Comparison of ENCODE assay signal across 13 cellular contexts in genomic region chr1:26950602-26951001, GRCh38. TPM values are rescaled to one million over a fixed set of nuclear protein-coding genes. Genes with fewer than 3 reads are reported as not detected.
DNase-seq lines count a peak whose midpoint lies in the region; ATAC-seq, FAIRE-seq and TF ChIP-seq lines count a peak whose summit lies in the region.
"Had no signal": no experiment of that assay in that cellular context is flagged by ENCODE, and none has a peak within 500 bp of the region (broad histone marks: within the 10 kb centered on the region; RNA-seq: fewer than 3 reads in every experiment).

No MANE protein-coding gene starts in this region.

- H3K79me1 ChIP-seq in neuronal stem cell (ENCODE audit: low read depth, low read length), result no peaks in the 10 kb centered on the region

- TF ChIP-seq RAD21 in HCT116 (IDR thresholded peaks at IDR 0.05; ENCODE audit: low read depth), result no peak
- TF ChIP-seq RAD21 in K562 (CRISPR knock-in tag; conservative IDR thresholded peaks at IDR 0.05 in 1 of 2, IDR thresholded peaks at IDR 0.05 in 1 of 2), result no peak

- in situ Hi-C loops in K562 (cut with MboI), result no loop called here
- in situ Hi-C loops in HAP-1 (cut with MboI; ENCODE audit: low sequenced_read_pairs), result no loop called here

- H3K36me3 ChIP-seq in HCT116 (ENCODE audit: control insufficient read depth in 1 of 2, insufficient read depth in 2 of 2, low read length in 2 of 2), result peaks cover 15 to 30% of the 10 kb centered on the region in 2 experiments; a peak in 3 of 4 replicates
- peaks cover 18% of the 10 kb centered on the region; the same call in 2 of the 3 replicates for H3K36me3 ChIP-seq in K562 (ENCODE audit: control insufficient read depth, insufficient read depth, low read length)
- H3K36me3 ChIP-seq in neuronal stem cell (replicated peaks in 1 of 2; ENCODE audit: control insufficient read depth in 2 of 2, insufficient read depth in 2 of 2, low read length in 2 of 2), result peaks cover 12 to 16% of the 10 kb centered on the region in 2 donors
- H3K36me3 ChIP-seq in HAP-1 (replicated peaks), result peaks cover 14% of the 10 kb centered on the region

- H3K4me2 ChIP-seq in HCT116 (ENCODE audit: low read length) (0 out of 2 replicates have a peak overlapping the region, but pooled peaks have one; percentile 23), K562 (ENCODE audit: insufficient read depth, low read length) (peak overlapping the region; percentile 17; the same call in 1 of the 2 replicates), neuronal stem cell (ENCODE audit: insufficient read depth, low read length, poor library complexity, severe bottlenecking) (no peak overlapping the region)

- H3K4me1 ChIP-seq in HCT116 (ENCODE audit: control insufficient read depth in 1 of 2, insufficient read depth in 2 of 2, low read length in 2 of 2), result peaks cover 9 to 20% of the 10 kb centered on the region in 2 experiments
- H3K4me1 ChIP-seq in K562 (replicated peaks in 1 of 2; ENCODE audit: control insufficient read depth in 2 of 2, insufficient read depth in 2 of 2, low read length in 2 of 2), result peaks cover 22 to 32% of the 10 kb centered on the region in 2 experiments; a peak in 4 of 5 replicates
- H3K4me1 ChIP-seq in neuronal stem cell (ENCODE audit: control insufficient read depth in 2 of 2, insufficient read depth in 1 of 2, low read depth in 1 of 2, low read length in 2 of 2), result no peaks in the 10 kb centered on the region
- H3K4me1 ChIP-seq in HAP-1, result no peaks in the 10 kb centered on the region
- H3K4me1 ChIP-seq: Caco-2 had no signal

- H4K8ac ChIP-seq in neuronal stem cell (ENCODE audit: low read depth, low read length), result no peak overlapping the region

- POLR2A ChIA-PET in HCT116 (lab: Charles Lee) (no interaction called here), K562 (lab: Yijun Ruan, JAX) (interaction anchor here (0.5 to 1.5 kb wide), 9 partner anchors 9 to 256 kb away, joined by 3 to 6 read pairs (median 3); no protein-coding TSS in a partner anchor)

- CTCF ChIA-PET in HCT116 (lab: Charles Lee), result no interaction called here
- CTCF ChIA-PET in K562 (lab: Yijun Ruan, JAX; ENCODE audit: low intra/inter-chr PET ratio), result interaction anchor here (0.6 kb wide), 1 partner anchor 158 kb away, joined by 3 read pairs; no protein-coding TSS in a partner anchor

- no TSS peak for BruUV-seq in HCT116 (replicated peaks; lab: Mats Ljungman, UMichigan)
- no TSS peak for BruUV-seq in K562 (replicated peaks; lab: Mats Ljungman, UMichigan)

- no peak for TF ChIP-seq CTCF in HCT116 (IDR thresholded peaks at IDR 0.05 in 2 of 3, conservative IDR thresholded peaks at IDR 0.05 in 1 of 3; ENCODE audit: borderline replicate concordance in 1 of 3, insufficient read depth in 1 of 3, low read depth in 2 of 3, low read length in 2 of 3)
- TF ChIP-seq CTCF in K562 (IDR thresholded peaks at IDR 0.05 in 2 of 3, conservative IDR thresholded peaks at IDR 0.05 in 1 of 3; ENCODE audit: insufficient read depth in 2 of 3, low read depth in 1 of 3, low read length in 3 of 3), result no peak

- ATAC-seq in HCT116, result no peak
- ATAC-seq in K562, result peak; percentile 84
- no peak for ATAC-seq in GM18868 (IDR thresholded peaks at IDR 0.05; ENCODE audit: unreplicated experiment)

- no peaks in the 10 kb centered on the region for H4K20me1 ChIP-seq in HCT116 (ENCODE audit: insufficient read depth)
- no peaks in the 10 kb centered on the region for H4K20me1 ChIP-seq in K562 (replicated peaks; ENCODE audit: control insufficient read depth, insufficient read depth, low read length)

- FAIRE-seq in K562 (lab: Jason Lieb, UNC), result peak; percentile 73

- H3K27me3 ChIP-seq in HCT116 (ENCODE audit: insufficient read depth, low read length) (no peaks in the 10 kb centered on the region), K562 (ENCODE audit: control insufficient read depth in 2 of 2, insufficient read depth in 2 of 2, low read length in 2 of 2) (no peaks in the 10 kb centered on the region), neuronal stem cell (ENCODE audit: control insufficient read depth in 3 of 3, insufficient read depth in 3 of 3, low read depth in 1 of 3, low read length in 3 of 3) (no peaks in the 10 kb centered on the region), HAP-1 (ENCODE audit: low read depth) (peaks cover 5% of the 10 kb centered on the region; the same call in 1 of the 2 replicates)

- peak; percentile 23 for DNase-seq in AG20443 (ENCODE audit: low spot score)
- DNase-seq in HCT116 (ENCODE audit: low read depth, low spot score), result no peak
- DNase-seq in K562 (ENCODE audit: extremely low read depth in 1 of 4, low spot score in 3 of 4), result peak; percentile 53 to 72 (median 65)
- no peak for DNase-seq in neuronal stem cell (ENCODE audit: low spot score)
- DNase-seq in HAP-1 (ENCODE audit: low spot score in 2 of 2), result no peak
- no peak for DNase-seq in NCI-H2081 (lab: John Stamatoyannopoulos, UW)
- no peak for DNase-seq in islet precursor cell
- DNase-seq: Caco-2, KBM-7, NCI-H1092 treated with DMSO at 0.1 percent for 48 hours, NCI-H524 had no signal

- H3K9ac ChIP-seq in HCT116 (ENCODE audit: low read length), result no peak overlapping the region
- H3K9ac ChIP-seq in K562 (ENCODE audit: insufficient read depth in 1 of 2, low read depth in 2 of 2, low read length in 2 of 2), result no peak overlapping the region
- H3K9ac ChIP-seq in neuronal stem cell (ENCODE audit: low read depth, low read length, poor library complexity), result no peak overlapping the region

- no peak overlapping the region for H2AK5ac ChIP-seq in neuronal stem cell (ENCODE audit: low read depth, low read length)

- intact Hi-C loops in HCT116 (cut with micrococcal nuclease), result no loop called here
- intact Hi-C loops in K562 (cut with micrococcal nuclease), result no loop called here

- H3K79me2 ChIP-seq in HCT116 (ENCODE audit: insufficient read depth, low read length) (peaks cover 3% of the 10 kb centered on the region; the same call in 1 of the 2 replicates), K562 (ENCODE audit: control insufficient read depth, insufficient read depth, low read length) (no peaks in the 10 kb centered on the region)

- H2AFZ ChIP-seq in HCT116 (ENCODE audit: low read depth, low read length, poor library complexity, severe bottlenecking) (no peak overlapping the region), K562 (ENCODE audit: low read depth, low read length) (peak overlapping the region; percentile 42), neuronal stem cell (ENCODE audit: low read length) (no peak overlapping the region)

- TF ChIP-seq POLR2A in HCT116 (IDR thresholded peaks at IDR 0.05; ENCODE audit: borderline replicate concordance, extremely low read depth, insufficient read depth, insufficient read length) (no peak), K562 (conservative IDR thresholded peaks at IDR 0.05) (no peak)

- RAD21 ChIA-PET in HCT116 (lab: Charles Lee; ENCODE audit: low non-redundant PET in 1 of 2, low total read pairs in 2 of 2, uncharacterized antibody in 2 of 2, unreplicated experiment in 2 of 2), result no interaction called here

- no peaks in the 10 kb centered on the region for H3K9me3 ChIP-seq in HCT116 (ENCODE audit: control insufficient read depth in 1 of 2, insufficient read depth in 1 of 2, low read depth in 1 of 2, low read length in 2 of 2)
- H3K9me3 ChIP-seq in K562 (replicated peaks; ENCODE audit: control insufficient read depth, insufficient read depth, low read depth, low read length), result no peaks in the 10 kb centered on the region; the same call in 1 of the 2 replicates
- peaks cover 0 to 4% of the 10 kb centered on the region in 2 donors for H3K9me3 ChIP-seq in neuronal stem cell (replicated peaks in 1 of 2; ENCODE audit: control insufficient read depth in 2 of 2, insufficient read depth in 1 of 2, low read depth in 1 of 2, low read length in 2 of 2)
- H3K9me3 ChIP-seq in HAP-1, result no peaks in the 10 kb centered on the region
- H3K9me3 ChIP-seq: Caco-2 had no signal

- no peak overlapping the region for H2BK12ac ChIP-seq in neuronal stem cell (ENCODE audit: low read length)

- peak overlapping the region; percentile 83 for H3K23ac ChIP-seq in neuronal stem cell (ENCODE audit: low read depth, low read length, poor library complexity)

- no peak for TF ChIP-seq EP300 in K562 (IDR thresholded peaks at IDR 0.05; ENCODE audit: low read length)

- no peak overlapping the region for H3K4me3 ChIP-seq in HCT116 (replicated peaks in 1 of 2; ENCODE audit: low read depth in 1 of 2, low read length in 2 of 2)
- H3K4me3 ChIP-seq in K562, result no peak overlapping the region
- no peak overlapping the region for H3K4me3 ChIP-seq in neuronal stem cell (ENCODE audit: low read length in 2 of 2)
- no peak overlapping the region for H3K4me3 ChIP-seq in HAP-1

- no peak overlapping the region for H2BK120ac ChIP-seq in neuronal stem cell (ENCODE audit: low read depth, low read length)

- no peak overlapping the region for H3K4ac ChIP-seq in neuronal stem cell (ENCODE audit: low read length)

- no peak overlapping the region; the same call in 1 of the 2 replicates for H3K27ac ChIP-seq in HCT116 (ENCODE audit: low read depth, low read length)
- no peak overlapping the region; the same call in 2 of the 3 replicates for H3K27ac ChIP-seq in K562 (ENCODE audit: extremely low read depth, low read depth, low read length)
- no peak overlapping the region for H3K27ac ChIP-seq in neuronal stem cell (replicated peaks; ENCODE audit: low read length)

- no peaks in the 10 kb centered on the region for H3K9me2 ChIP-seq in HCT116 (ENCODE audit: insufficient read depth)

- H3K9me1 ChIP-seq in K562 (ENCODE audit: control insufficient read depth, insufficient read depth, low read length), result peaks cover 4% of the 10 kb centered on the region

- H4K91ac ChIP-seq in neuronal stem cell (ENCODE audit: low read depth, low read length, poor library complexity), result no peak overlapping the region

- H3K14ac ChIP-seq in neuronal stem cell (ENCODE audit: low read length), result no peak overlapping the region

- H2BK15ac ChIP-seq in neuronal stem cell (ENCODE audit: low read length), result no peak overlapping the region

- no peak overlapping the region for H3K18ac ChIP-seq in neuronal stem cell (ENCODE audit: low read length)

- H2BK5ac ChIP-seq in neuronal stem cell (ENCODE audit: low read length), result no peak overlapping the region

- 11% methylated on average over 8 of the region's 8 CpGs for WGBS in K562 (ENCODE audit: insufficient coverage, low coverage, missing lambda C conversion rate)
- no CpG with 5 or more reads among the region's 8 CpGs for WGBS in neuronal stem cell (ENCODE audit: extremely low coverage in 2 of 2, insufficient read length in 2 of 2, insufficient replicate concordance in 1 of 2), 2 donors

RNA-seq across cellular contexts. Expression of gene KDF1, which starts 9.7 kb away (rescaled TPM):
- total RNA-seq in HCT116 (2021; ENCODE audit: unreplicated experiment) (23.0 TPM), K562 (2014; rRNA removed) (0.73 and 2.6 TPM in 2 replicates), K562 (2014; rRNA removed; fragmentation: Illumina TruSeq; extraction: Trizol) (0.62 and 0.73 TPM in 2 replicates), K562 (2015; rRNA removed; fragmentation: Illumina TruSeq; extraction: Trizol) (0.53 and 0.83 TPM in 2 replicates), K562 (2021) (1.9 and 2.4 TPM in 2 replicates)
- 27.4 and 29.6 TPM in 2 replicates for polyA plus RNA-seq in HCT116 (2012)
- 1.2 and 3.2 TPM in 2 replicates for total RNA-seq in K562 (2011; cell fraction: chromatin; rRNA removed; ENCODE audit: low replicate concordance)
- total RNA-seq in K562 (2011; cell fraction: nucleolus; rRNA removed), result 2.0 and 2.1 TPM in 2 replicates
- 1.5 and 1.8 TPM in 2 replicates for total RNA-seq in K562 (2011; cell fraction: nucleoplasm; rRNA removed)
- polyA plus RNA-seq in K562 (2011; rRNA removed) (1.4 and 4.8 TPM in 2 replicates), K562 (2014; fragmentation: Illumina TruSeq; extraction: Trizol) (1.3 and 1.9 TPM in 2 replicates), K562 (2014; fragmentation: Nextera tagmentation; extraction: Ambion mirVana) (under 1 TPM; 0.38 to 0.48 TPM), K562 (2014; rRNA removed) (1.0 and 1.3 TPM in 2 replicates)
- polyA plus RNA-seq in K562 (2011; cell fraction: cytosol; rRNA removed), result 4.7 and 4.9 TPM in 2 replicates
- 3.2 and 3.7 TPM in 2 replicates for polyA plus RNA-seq in K562 (2011; cell fraction: nucleus; rRNA removed)
- polyA plus RNA-seq in K562 (2012), result 1.2 and 3.1 TPM in 2 replicates
- 2.2 and 4.5 TPM in 2 replicates for polyA minus RNA-seq in K562 (2011; rRNA and poly(A)+ RNA removed)
- polyA minus RNA-seq in K562 (2011; cell fraction: cytosol; rRNA and poly(A)+ RNA removed), result 2.3 and 3.9 TPM in 2 replicates
- 0.81 and 1.4 TPM in 2 replicates for polyA minus RNA-seq in K562 (2011; cell fraction: nucleus; rRNA and poly(A)+ RNA removed)
- 0.04 TPM for polyA plus RNA-seq in neuronal stem cell (2013, experiment 1 of 2)
- polyA plus RNA-seq in neuronal stem cell (2013, experiment 2 of 2), result 0.03 TPM
- total RNA-seq: A673 had no signal

RNA-seq across cellular contexts. Expression of gene NUDC, which starts 29.1 kb away (rescaled TPM):
- total RNA-seq in HCT116 (2021; ENCODE audit: unreplicated experiment) (119 TPM), K562 (2014; rRNA removed) (234 and 265 TPM in 2 replicates), K562 (2014; rRNA removed; fragmentation: Illumina TruSeq; extraction: Trizol) (83.1 and 86.9 TPM in 2 replicates), K562 (2015; rRNA removed; fragmentation: Illumina TruSeq; extraction: Trizol) (156 and 157 TPM in 2 replicates), K562 (2021) (160 and 170 TPM in 2 replicates)
- 105 and 121 TPM in 2 replicates for polyA plus RNA-seq in HCT116 (2012)
- 70.9 and 112 TPM in 2 replicates for total RNA-seq in K562 (2011; cell fraction: chromatin; rRNA removed; ENCODE audit: low replicate concordance)
- 73.0 and 85.1 TPM in 2 replicates for total RNA-seq in K562 (2011; cell fraction: nucleolus; rRNA removed)
- total RNA-seq in K562 (2011; cell fraction: nucleoplasm; rRNA removed), result 71.2 and 76.6 TPM in 2 replicates
- polyA plus RNA-seq in K562 (2011; rRNA removed) (42.5 and 59.7 TPM in 2 replicates), K562 (2014; fragmentation: Illumina TruSeq; extraction: Trizol) (202 and 219 TPM in 2 replicates), K562 (2014; fragmentation: Nextera tagmentation; extraction: Ambion mirVana) (10 to 100 TPM in 1 of 2 experiments, 1 to 10 TPM in 1; 9.8 to 18.1 TPM), K562 (2014; rRNA removed) (126 and 149 TPM in 2 replicates)
- polyA plus RNA-seq in K562 (2011; cell fraction: cytosol; rRNA removed), result 49.6 and 54.7 TPM in 2 replicates
- polyA plus RNA-seq in K562 (2011; cell fraction: nucleus; rRNA removed), result 56.8 and 59.7 TPM in 2 replicates
- 171 and 247 TPM in 2 replicates for polyA plus RNA-seq in K562 (2012)
- polyA minus RNA-seq in K562 (2011; rRNA and poly(A)+ RNA removed), result 42.3 and 52.0 TPM in 2 replicates
- 79.7 and 80.2 TPM in 2 replicates for polyA minus RNA-seq in K562 (2011; cell fraction: cytosol; rRNA and poly(A)+ RNA removed)
- 19.4 and 28.9 TPM in 2 replicates for polyA minus RNA-seq in K562 (2011; cell fraction: nucleus; rRNA and poly(A)+ RNA removed)
- polyA plus RNA-seq in neuronal stem cell (2013, experiment 1 of 2), result 59.8 TPM
- 57.4 TPM for polyA plus RNA-seq in neuronal stem cell (2013, experiment 2 of 2)

RNA-seq across cellular contexts. Expression of gene NR0B2, which starts 36.8 kb away (rescaled TPM):
- total RNA-seq in HCT116 (2021; ENCODE audit: unreplicated experiment) (not detected), K562 (2014; rRNA removed) (not detected in 2 replicates), K562 (2014; rRNA removed; fragmentation: Illumina TruSeq; extraction: Trizol) (not detected in 2 replicates), K562 (2015; rRNA removed; fragmentation: Illumina TruSeq; extraction: Trizol) (not detected in 2 replicates), K562 (2021) (not detected in 2 replicates)
- 0.11 TPM in 1 of 2 replicates, not detected in the other for polyA plus RNA-seq in HCT116 (2012)
- not detected in 2 replicates for total RNA-seq in K562 (2011; cell fraction: chromatin; rRNA removed; ENCODE audit: low replicate concordance)
- total RNA-seq in K562 (2011; cell fraction: nucleolus; rRNA removed), result not detected in 2 replicates
- not detected in 2 replicates for total RNA-seq in K562 (2011; cell fraction: nucleoplasm; rRNA removed)
- polyA plus RNA-seq in K562 (2011; rRNA removed) (not detected in 2 replicates), K562 (2014; fragmentation: Illumina TruSeq; extraction: Trizol) (not detected in 2 replicates), K562 (2014; fragmentation: Nextera tagmentation; extraction: Ambion mirVana) (not detected), K562 (2014; rRNA removed) (not detected in 2 replicates)
- 0.06 TPM in 1 of 2 replicates, not detected in the other for polyA plus RNA-seq in K562 (2011; cell fraction: cytosol; rRNA removed)
- polyA plus RNA-seq in K562 (2011; cell fraction: nucleus; rRNA removed), result not detected in 2 replicates
- polyA plus RNA-seq in K562 (2012), result 0.08 TPM in 1 of 2 replicates, not detected in the other
- polyA minus RNA-seq in K562 (2011; rRNA and poly(A)+ RNA removed), result not detected in 2 replicates
- polyA minus RNA-seq in K562 (2011; cell fraction: cytosol; rRNA and poly(A)+ RNA removed), result not detected in 2 replicates
- not detected in 2 replicates for polyA minus RNA-seq in K562 (2011; cell fraction: nucleus; rRNA and poly(A)+ RNA removed)
- polyA plus RNA-seq in neuronal stem cell (2013, experiment 1 of 2), result not detected
- polyA plus RNA-seq in neuronal stem cell (2013, experiment 2 of 2), result 0.03 TPM
- total RNA-seq: A673 had no signal

RNA-seq across cellular contexts. Expression of gene TRNP1, which starts 42.9 kb away (rescaled TPM):
- total RNA-seq in HCT116 (2021; ENCODE audit: unreplicated experiment) (76.9 TPM), K562 (2014; rRNA removed) (1.1 and 1.2 TPM in 2 replicates), K562 (2014; rRNA removed; fragmentation: Illumina TruSeq; extraction: Trizol) (0.73 and 0.95 TPM in 2 replicates), K562 (2015; rRNA removed; fragmentation: Illumina TruSeq; extraction: Trizol) (0.26 and 0.47 TPM in 2 replicates), K562 (2021) (0.95 and 2.3 TPM in 2 replicates)
- polyA plus RNA-seq in HCT116 (2012), result 25.0 and 39.1 TPM in 2 replicates
- total RNA-seq in K562 (2011; cell fraction: chromatin; rRNA removed; ENCODE audit: low replicate concordance), result 0.90 and 1.7 TPM in 2 replicates
- total RNA-seq in K562 (2011; cell fraction: nucleolus; rRNA removed), result 1.3 and 1.8 TPM in 2 replicates
- total RNA-seq in K562 (2011; cell fraction: nucleoplasm; rRNA removed), result 1.3 TPM in 2 replicates
- polyA plus RNA-seq in K562 (2011; rRNA removed) (0.98 and 1.9 TPM in 2 replicates), K562 (2014; fragmentation: Illumina TruSeq; extraction: Trizol) (0.98 and 1.4 TPM in 2 replicates), K562 (2014; fragmentation: Nextera tagmentation; extraction: Ambion mirVana) (under 1 TPM; 0.03 to 0.14 TPM), K562 (2014; rRNA removed) (0.97 and 1.3 TPM in 2 replicates)
- polyA plus RNA-seq in K562 (2011; cell fraction: cytosol; rRNA removed), result 1.7 and 2.1 TPM in 2 replicates
- 1.1 and 1.7 TPM in 2 replicates for polyA plus RNA-seq in K562 (2011; cell fraction: nucleus; rRNA removed)
- 0.29 and 0.94 TPM in 2 replicates for polyA plus RNA-seq in K562 (2012)
- polyA minus RNA-seq in K562 (2011; rRNA and poly(A)+ RNA removed), result 0.32 and 0.90 TPM in 2 replicates
- polyA minus RNA-seq in K562 (2011; cell fraction: cytosol; rRNA and poly(A)+ RNA removed), result 0.38 TPM in 1 of 2 replicates, not detected in the other
- polyA minus RNA-seq in K562 (2011; cell fraction: nucleus; rRNA and poly(A)+ RNA removed), result 0.81 and 1.1 TPM in 2 replicates
- 1.3 TPM for polyA plus RNA-seq in neuronal stem cell (2013, experiment 1 of 2)
- 1.3 TPM for polyA plus RNA-seq in neuronal stem cell (2013, experiment 2 of 2)

RNA-seq across cellular contexts. Expression of gene GPATCH3, which starts 50.3 kb away (rescaled TPM):
- total RNA-seq in HCT116 (2021; ENCODE audit: unreplicated experiment) (14.8 TPM), K562 (2014; rRNA removed) (16.4 and 21.0 TPM in 2 replicates), K562 (2014; rRNA removed; fragmentation: Illumina TruSeq; extraction: Trizol) (8.6 and 9.9 TPM in 2 replicates), K562 (2015; rRNA removed; fragmentation: Illumina TruSeq; extraction: Trizol) (15.3 and 16.2 TPM in 2 replicates), K562 (2021) (22.5 and 23.0 TPM in 2 replicates)
- 7.2 and 8.1 TPM in 2 replicates for polyA plus RNA-seq in HCT116 (2012)
- 15.2 and 22.9 TPM in 2 replicates for total RNA-seq in K562 (2011; cell fraction: chromatin; rRNA removed; ENCODE audit: low replicate concordance)
- 20.1 and 20.7 TPM in 2 replicates for total RNA-seq in K562 (2011; cell fraction: nucleolus; rRNA removed)
- 11.5 and 12.9 TPM in 2 replicates for total RNA-seq in K562 (2011; cell fraction: nucleoplasm; rRNA removed)
- polyA plus RNA-seq in K562 (2011; rRNA removed) (5.4 and 7.2 TPM in 2 replicates), K562 (2014; fragmentation: Illumina TruSeq; extraction: Trizol) (14.4 and 17.5 TPM in 2 replicates), K562 (2014; fragmentation: Nextera tagmentation; extraction: Ambion mirVana) (1 to 10 TPM; 1.6 to 4.9 TPM), K562 (2014; rRNA removed) (13.3 and 16.1 TPM in 2 replicates)
- polyA plus RNA-seq in K562 (2011; cell fraction: cytosol; rRNA removed), result 7.0 and 9.7 TPM in 2 replicates
- 10.6 and 15.3 TPM in 2 replicates for polyA plus RNA-seq in K562 (2011; cell fraction: nucleus; rRNA removed)
- 13.1 and 16.8 TPM in 2 replicates for polyA plus RNA-seq in K562 (2012)
- 6.1 and 6.7 TPM in 2 replicates for polyA minus RNA-seq in K562 (2011; rRNA and poly(A)+ RNA removed)
- 3.6 and 6.0 TPM in 2 replicates for polyA minus RNA-seq in K562 (2011; cell fraction: cytosol; rRNA and poly(A)+ RNA removed)
- 8.1 and 10.2 TPM in 2 replicates for polyA minus RNA-seq in K562 (2011; cell fraction: nucleus; rRNA and poly(A)+ RNA removed)
- 7.7 TPM for polyA plus RNA-seq in neuronal stem cell (2013, experiment 1 of 2)
- polyA plus RNA-seq in neuronal stem cell (2013, experiment 2 of 2), result 8.2 TPM

Comparison
In these comparisons a context has a peak if more than half of its experiments do, and no peak if none do; other contexts are left out.
1. DNase-seq: peak in AG20443 (single experiment) and K562 (4 of 4); none in HCT116 (single experiment), neuronal stem cell (single experiment), HAP-1 (0 of 2), NCI-H2081 (0 of 2) and islet precursor cell (single experiment).